ENCODE assay signal across 27 cellular contexts in the genomic region with DNA sequence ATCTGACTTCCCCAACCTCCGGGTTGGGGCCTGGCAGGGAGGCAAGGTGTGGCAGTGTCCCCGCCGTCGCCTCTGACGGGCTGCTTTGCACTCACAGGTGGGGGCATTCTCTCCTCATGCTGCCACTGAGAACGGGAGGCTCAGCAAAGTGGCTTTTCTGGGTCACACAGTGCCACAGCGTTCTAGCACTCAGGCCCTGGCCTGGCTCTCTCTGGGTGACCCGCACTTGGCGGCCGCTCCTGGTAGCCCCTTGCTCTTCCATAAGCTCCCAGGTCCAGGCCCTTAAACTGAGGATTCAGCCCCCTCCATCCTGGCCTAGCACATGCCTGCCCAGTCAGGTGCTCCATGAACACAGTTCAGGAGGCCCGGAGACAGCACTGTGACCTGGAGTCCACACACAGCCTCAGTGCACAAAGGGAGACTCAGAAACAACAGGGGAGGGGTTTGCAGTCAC. TPM values are rescaled to one million over a fixed set of nuclear protein-coding genes. Genes with fewer than 3 reads are reported as not detected.
DNase-seq lines count a peak whose midpoint lies in the region; ATAC-seq, FAIRE-seq and TF ChIP-seq lines count a peak whose summit lies in the region.
"Had no signal": no experiment of that assay in that cellular context is flagged by ENCODE, and none has a peak within 500 bp of the region (broad histone marks: within the 10 kb centered on the region; RNA-seq: fewer than 3 reads in every experiment).

No MANE protein-coding gene starts in this region.

- H3K4me1 ChIP-seq in HepG2 (ENCODE audit: insufficient read depth, low read length), result peaks cover 90% of the 10 kb centered on the region
- H3K4me1 ChIP-seq in right lobe of liver, result peaks cover 0 to 7% (median 2%) of the 10 kb centered on the region in 4 donors
- H3K4me1 ChIP-seq in endodermal cell (ENCODE audit: control insufficient read depth, insufficient read depth, low read length), result no peaks in the 10 kb centered on the region
- H3K4me1 ChIP-seq in neural progenitor cell, result peaks cover 4% of the 10 kb centered on the region
- H3K4me1 ChIP-seq in lower lobe of right lung, result no peaks in the 10 kb centered on the region

- DNase-seq in HepG2 (ENCODE audit: low spot score) (no peak), right lobe of liver (no peak), endodermal cell (peak; percentile 43), neural progenitor cell (ENCODE audit: low spot score) (no peak), mesothelial cell of epicardium (ENCODE audit: low spot score in 2 of 2, unreplicated experiment in 2 of 2) (no peak), lower lobe of right lung (no peak)
- DNase-seq: 8988T; AML-193; C1 segment of cervical spinal cord; CD8-positive, alpha-beta memory T cell; MG63; NCI-H1417; NCI-H187 treated with DMSO at 0.1 percent for 48 hours; NCI-H2107; NCI-H2227 treated with DMSO at 0.1 percent for 48 hours; NCI-H510A; NCI-H748 treated with DMSO at 0.1 percent for 48 hours; PC-9; SHP77 treated with DMSO at 0.1 percent for 48 hours had no signal

- no peak for TF ChIP-seq POLR2A in HepG2 (IDR thresholded peaks at IDR 0.05; ENCODE audit: insufficient read depth in 1 of 2, low read depth in 2 of 2, low read length in 2 of 2)
- TF ChIP-seq POLR2A in right lobe of liver (IDR thresholded peaks at IDR 0.05), result no peak

- TF ChIP-seq CTCF in HepG2 (CRISPR knock-in tag; IDR thresholded peaks at IDR 0.05) (no peak), right lobe of liver (IDR thresholded peaks at IDR 0.05) (no peak), endodermal cell (conservative IDR thresholded peaks at IDR 0.05) (no peak), neural progenitor cell (IDR thresholded peaks at IDR 0.05) (no peak), mesothelial cell of epicardium (IDR thresholded peaks at IDR 0.05; ENCODE audit: unreplicated experiment) (no peak), lower lobe of right lung (IDR thresholded peaks at IDR 0.05) (no peak)

- ATAC-seq in HepG2, result peak; percentile 21
- no peak for ATAC-seq in right lobe of liver
- no peak for ATAC-seq in HG03175 (IDR thresholded peaks at IDR 0.05; ENCODE audit: unreplicated experiment)
- ATAC-seq in lower lobe of right lung, result no peak
- ATAC-seq: GM23338, K562 had no signal

- TF ChIP-seq RAD21 in HepG2 (CRISPR knock-in tag; IDR thresholded peaks at IDR 0.05), result no peak

- H4K20me1 ChIP-seq in HepG2 (ENCODE audit: insufficient read depth, low read length), result no peaks in the 10 kb centered on the region
- no peaks in the 10 kb centered on the region for H4K20me1 ChIP-seq in neural progenitor cell (ENCODE audit: low read depth)

- in situ Hi-C loops in HepG2 (cut with HindIII; ENCODE audit: extremely low pct_ligation_motif_present, low pct_unique_long_range_greater_than_20kb), result no loop called here

- no peaks in the 10 kb centered on the region for H3F3A ChIP-seq in neural progenitor cell (ENCODE audit: low read depth)

- BruUV-seq in HepG2 (replicated peaks; lab: Mats Ljungman, UMichigan), result no TSS peak

- no peaks in the 10 kb centered on the region for H3K27me3 Mint-ChIP-seq in endodermal cell (ENCODE audit: insufficient read depth)
- H3K27me3 Mint-ChIP-seq in neural progenitor cell (ENCODE audit: insufficient read depth, low read depth), result peaks cover 3% of the 10 kb centered on the region
- H3K27me3 Mint-ChIP-seq in mesothelial cell of epicardium (ENCODE audit: low read depth), result no peaks in the 10 kb centered on the region

- H3K36me3 ChIP-seq in HepG2 (replicated peaks in 1 of 2; ENCODE audit: control insufficient read depth in 1 of 2, insufficient read depth in 2 of 2, low read length in 2 of 2), result no peaks in the 10 kb centered on the region
- no peaks in the 10 kb centered on the region for H3K36me3 ChIP-seq in right lobe of liver
- H3K36me3 ChIP-seq in endodermal cell (ENCODE audit: control insufficient read depth, insufficient read depth, low read length), result no peaks in the 10 kb centered on the region
- H3K36me3 ChIP-seq in neural progenitor cell, result no peaks in the 10 kb centered on the region
- no peaks in the 10 kb centered on the region for H3K36me3 ChIP-seq in lower lobe of right lung
- H3K36me3 ChIP-seq: MG63 had no signal

- no peak overlapping the region for H3K4me3 ChIP-seq in HepG2 (replicated peaks in 1 of 3; ENCODE audit: insufficient read depth in 1 of 3, low read depth in 2 of 3, low read length in 3 of 3)
- H3K4me3 ChIP-seq in right lobe of liver, result no peak overlapping the region
- H3K4me3 ChIP-seq in endodermal cell (ENCODE audit: low read length), result no peak overlapping the region
- H3K4me3 ChIP-seq in neural progenitor cell, result no peak overlapping the region
- H3K4me3 ChIP-seq in lower lobe of right lung, result no peak overlapping the region
- H3K4me3 ChIP-seq: GM23338, K562, MG63, PC-9, SK-N-MC had no signal

- peak overlapping the region; percentile 24 for H3K27ac ChIP-seq in HepG2 (ENCODE audit: extremely low read length, insufficient read depth, low read length)
- no peak overlapping the region for H3K27ac ChIP-seq in right lobe of liver
- no peak overlapping the region for H3K27ac ChIP-seq in endodermal cell (ENCODE audit: low read depth, low read length)
- H3K27ac ChIP-seq in neural progenitor cell, result no peak overlapping the region
- H3K27ac ChIP-seq in lower lobe of right lung, result no peak overlapping the region
- H3K27ac ChIP-seq: PC-9, RWPE1, SK-N-MC had no signal

- H3K9me3 Mint-ChIP-seq in endodermal cell (no peaks in the 10 kb centered on the region), neural progenitor cell (no peaks in the 10 kb centered on the region), mesothelial cell of epicardium (no peaks in the 10 kb centered on the region)
- H3K9me3 Mint-ChIP-seq: GM23338 had no signal

- TF ChIP-seq EP300 in HepG2 (IDR thresholded peaks at IDR 0.05; ENCODE audit: low read depth in 2 of 2, low read length in 2 of 2) (no peak), HepG2 (CRISPR knock-in tag; IDR thresholded peaks at IDR 0.05; ENCODE audit: borderline replicate concordance) (no peak)

- H3K27me3 ChIP-seq in HepG2 (ENCODE audit: control insufficient read depth in 1 of 2, insufficient read depth in 2 of 2, low read length in 2 of 2), result no peaks in the 10 kb centered on the region
- no peaks in the 10 kb centered on the region for H3K27me3 ChIP-seq in right lobe of liver
- no peaks in the 10 kb centered on the region for H3K27me3 ChIP-seq in endodermal cell (ENCODE audit: control insufficient read depth, insufficient read depth, low read length, poor library complexity, severe bottlenecking)
- no peaks in the 10 kb centered on the region for H3K27me3 ChIP-seq in neural progenitor cell
- no peaks in the 10 kb centered on the region for H3K27me3 ChIP-seq in lower lobe of right lung (ENCODE audit: low read depth)
- H3K27me3 ChIP-seq: MG63 had no signal

- H3K4me1 Mint-ChIP-seq in endodermal cell, result no peaks in the 10 kb centered on the region
- H3K4me1 Mint-ChIP-seq in neural progenitor cell, result peaks cover 3% of the 10 kb centered on the region
- H3K4me1 Mint-ChIP-seq in mesothelial cell of epicardium, result no peaks in the 10 kb centered on the region
- H3K4me1 Mint-ChIP-seq: CD8-positive, alpha-beta memory T cell; GM23338 had no signal

- CTCF ChIA-PET in HepG2 (lab: Yijun Ruan, JAX; ENCODE audit: low intra/inter-chr PET ratio, low total read pairs), result no interaction called here

- H3K4me3 Mint-ChIP-seq in endodermal cell, result no peak overlapping the region
- H3K4me3 Mint-ChIP-seq in neural progenitor cell, result no peak overlapping the region
- H3K4me3 Mint-ChIP-seq in mesothelial cell of epicardium, result no peak overlapping the region
- H3K4me3 Mint-ChIP-seq: CD8-positive, alpha-beta memory T cell; GM23338 had no signal

- intact Hi-C loops in HepG2 (cut with micrococcal nuclease; ENCODE audit: unreplicated experiment) (no loop called here), right lobe of liver (cut with DNase I) (no loop called here), lower lobe of right lung (cut with DNase I) (no loop called here)

- 66% methylated on average over 6 of the region's 11 CpGs for WGBS in HepG2 (ENCODE audit: low lambda C conversion rate)
- WGBS in right lobe of liver (ENCODE audit: insufficient coverage, low coverage, low lambda C conversion rate, missing lambda C conversion rate), result no CpG with 5 or more reads among the region's 11 CpGs
- 80 to 82% methylated on average over 11 of the region's 11 CpGs for WGBS in endodermal cell (ENCODE audit: insufficient coverage in 1 of 2, insufficient read length in 1 of 2), 2 experiments

- H3K4me2 ChIP-seq in HepG2 (ENCODE audit: low read depth, low read length), result no peak overlapping the region
- H3K4me2 ChIP-seq in neural progenitor cell, result no peak overlapping the region
- H3K4me2 ChIP-seq: GM23338, PC-9 had no signal

- no peaks in the 10 kb centered on the region for H3K36me3 Mint-ChIP-seq in endodermal cell (ENCODE audit: low read depth)
- no peaks in the 10 kb centered on the region for H3K36me3 Mint-ChIP-seq in neural progenitor cell
- H3K36me3 Mint-ChIP-seq in mesothelial cell of epicardium, result no peaks in the 10 kb centered on the region
- H3K36me3 Mint-ChIP-seq: CD8-positive, alpha-beta memory T cell had no signal

- no peak overlapping the region for H3K9ac ChIP-seq in HepG2 (ENCODE audit: insufficient read depth, low read depth, low read length)
- H3K9ac ChIP-seq in endodermal cell (ENCODE audit: extremely low read depth, low read length, poor library complexity, severe bottlenecking), result no peak overlapping the region
- H3K9ac ChIP-seq in neural progenitor cell, result no peak overlapping the region

- H2AFZ ChIP-seq in HepG2 (ENCODE audit: low read length), result no peak overlapping the region
- H2AFZ ChIP-seq in neural progenitor cell (replicated peaks), result peak overlapping the region; percentile 34
- H2AFZ ChIP-seq: GM23338, PC-9 had no signal

- no peak for FAIRE-seq in HepG2 (lab: Jason Lieb, UNC)
- FAIRE-seq: G401.6, K562 had no signal

- H3K9me3 ChIP-seq in HepG2 (ENCODE audit: low read length), result no peaks in the 10 kb centered on the region
- no peaks in the 10 kb centered on the region for H3K9me3 ChIP-seq in right lobe of liver
- no peaks in the 10 kb centered on the region for H3K9me3 ChIP-seq in endodermal cell (ENCODE audit: control insufficient read depth, low read length)
- H3K9me3 ChIP-seq in neural progenitor cell (ENCODE audit: low read depth), result no peaks in the 10 kb centered on the region
- H3K9me3 ChIP-seq in lower lobe of right lung, result no peaks in the 10 kb centered on the region
- H3K9me3 ChIP-seq: MG63 had no signal

- POLR2A ChIA-PET in HepG2 (lab: Yijun Ruan, JAX), result no interaction called here

- H3K27ac Mint-ChIP-seq in endodermal cell (no peak overlapping the region), neural progenitor cell (peak overlapping the region; percentile 48), mesothelial cell of epicardium (no peak overlapping the region)
- H3K27ac Mint-ChIP-seq: GM23338 had no signal

- H3K79me2 ChIP-seq in HepG2 (ENCODE audit: insufficient read depth, low read length) (no peaks in the 10 kb centered on the region), neural progenitor cell (ENCODE audit: low read depth) (no peaks in the 10 kb centered on the region)

RNA-seq across cellular contexts. Expression of a gene that starts 3.3 kb away (rescaled TPM):
- total RNA-seq in HepG2 (2016; rRNA removed; fragmentation: Illumina TruSeq; extraction: Trizol) (0.24 TPM in 1 of 2 replicates, not detected in the other), right lobe of liver (not detected), endodermal cell (not detected), neural progenitor cell (ENCODE audit: low replicate concordance) (not detected in 2 replicates), mesothelial cell of epicardium (not detected in 3 replicates), lower lobe of right lung (not detected)
- not detected in 2 replicates for total RNA-seq in HepG2 (2016; cell fraction: cytosol; rRNA removed; fragmentation: Illumina TruSeq; extraction: Trizol; ENCODE audit: low read depth)
- total RNA-seq in HepG2 (2016; cell fraction: insoluble cytoplasmic fraction; rRNA removed; fragmentation: Illumina TruSeq; extraction: Trizol), result 0.21 TPM in 1 of 2 replicates, not detected in the other
- total RNA-seq in HepG2 (2016; cell fraction: membrane; rRNA removed; fragmentation: Illumina TruSeq; extraction: Trizol), result not detected in 2 replicates
- not detected in 2 replicates for total RNA-seq in HepG2 (2016; cell fraction: nucleus; rRNA removed; fragmentation: Illumina TruSeq; extraction: Trizol)
- polyA plus RNA-seq in HepG2 (2011; rRNA removed), result 0.08 TPM in 1 of 2 replicates, not detected in the other
- polyA plus RNA-seq in HepG2 (2011; cell fraction: cytosol; rRNA removed), result not detected in 2 replicates
- polyA plus RNA-seq in HepG2 (2011; cell fraction: nucleus; rRNA removed), result 0.81 and 0.84 TPM in 2 replicates
- polyA plus RNA-seq in HepG2 (2012), result 0.17 TPM in 1 of 2 replicates, not detected in the other
- polyA plus RNA-seq in HepG2 (2016; cell fraction: cytosol; fragmentation: Illumina TruSeq; extraction: Trizol; ENCODE audit: low read depth), result not detected in 2 replicates
- not detected in 2 replicates for polyA plus RNA-seq in HepG2 (2016; cell fraction: insoluble cytoplasmic fraction; fragmentation: Illumina TruSeq; extraction: Trizol; ENCODE audit: low read depth)
- polyA plus RNA-seq in HepG2 (2016; cell fraction: membrane; fragmentation: Illumina TruSeq; extraction: Trizol; ENCODE audit: low read depth), result 0.21 TPM in 1 of 2 replicates, not detected in the other
- not detected in 2 replicates for polyA plus RNA-seq in HepG2 (2016; cell fraction: nucleus; fragmentation: Illumina TruSeq; extraction: Trizol; ENCODE audit: insufficient read depth, low read depth)
- polyA minus RNA-seq in HepG2 (2011; rRNA and poly(A)+ RNA removed; ENCODE audit: low replicate concordance), result not detected in 2 replicates
- not detected in 2 replicates for polyA minus RNA-seq in HepG2 (2011; cell fraction: cytosol; rRNA and poly(A)+ RNA removed)
- 0.87 and 1.4 TPM in 2 replicates for polyA minus RNA-seq in HepG2 (2011; cell fraction: nucleus; rRNA and poly(A)+ RNA removed)
- polyA plus RNA-seq in endodermal cell (2013, experiment 1 of 2), result not detected
- not detected for polyA plus RNA-seq in endodermal cell (2013, experiment 2 of 2)
- total RNA-seq: CD8-positive, alpha-beta memory T cell; Daoy; GM23338; K562; LHCN-M2; PC-9 had no signal
- polyA plus RNA-seq: CD8-positive, alpha-beta memory T cell; GM23338; K562 had no signal

RNA-seq across cellular contexts. Expression of a gene that starts 25.2 kb away (rescaled TPM):
- 2,013 and 3,266 TPM in 2 replicates for total RNA-seq in HepG2 (2016; rRNA removed; fragmentation: Illumina TruSeq; extraction: Trizol)
- 1,032 and 1,133 TPM in 2 replicates for total RNA-seq in HepG2 (2016; cell fraction: cytosol; rRNA removed; fragmentation: Illumina TruSeq; extraction: Trizol; ENCODE audit: low read depth)
- 1,778 and 3,168 TPM in 2 replicates for total RNA-seq in HepG2 (2016; cell fraction: insoluble cytoplasmic fraction; rRNA removed; fragmentation: Illumina TruSeq; extraction: Trizol)
- 2,429 and 2,540 TPM in 2 replicates for total RNA-seq in HepG2 (2016; cell fraction: membrane; rRNA removed; fragmentation: Illumina TruSeq; extraction: Trizol)
- total RNA-seq in HepG2 (2016; cell fraction: nucleus; rRNA removed; fragmentation: Illumina TruSeq; extraction: Trizol), result 3,105 and 3,600 TPM in 2 replicates
- polyA plus RNA-seq in HepG2 (2011; rRNA removed), result 11,015 and 14,177 TPM in 2 replicates
- 9,533 and 11,655 TPM in 2 replicates for polyA plus RNA-seq in HepG2 (2011; cell fraction: cytosol; rRNA removed)
- 2,313 and 3,208 TPM in 2 replicates for polyA plus RNA-seq in HepG2 (2011; cell fraction: nucleus; rRNA removed)
- 7,481 and 10,843 TPM in 2 replicates for polyA plus RNA-seq in HepG2 (2012)
- 4,767 and 4,962 TPM in 2 replicates for polyA plus RNA-seq in HepG2 (2016; cell fraction: cytosol; fragmentation: Illumina TruSeq; extraction: Trizol; ENCODE audit: low read depth)
- polyA plus RNA-seq in HepG2 (2016; cell fraction: insoluble cytoplasmic fraction; fragmentation: Illumina TruSeq; extraction: Trizol; ENCODE audit: low read depth), result 4,118 and 4,730 TPM in 2 replicates
- polyA plus RNA-seq in HepG2 (2016; cell fraction: membrane; fragmentation: Illumina TruSeq; extraction: Trizol; ENCODE audit: low read depth), result 6,083 and 6,679 TPM in 2 replicates
- 8,870 and 9,648 TPM in 2 replicates for polyA plus RNA-seq in HepG2 (2016; cell fraction: nucleus; fragmentation: Illumina TruSeq; extraction: Trizol; ENCODE audit: insufficient read depth, low read depth)
- 7.6 and 11,192 TPM in 2 replicates for polyA minus RNA-seq in HepG2 (2011; rRNA and poly(A)+ RNA removed; ENCODE audit: low replicate concordance)
- 3,443 and 4,995 TPM in 2 replicates for polyA minus RNA-seq in HepG2 (2011; cell fraction: cytosol; rRNA and poly(A)+ RNA removed)
- polyA minus RNA-seq in HepG2 (2011; cell fraction: nucleus; rRNA and poly(A)+ RNA removed), result 1,177 and 2,207 TPM in 2 replicates
- total RNA-seq in right lobe of liver, result over 10,000 TPM; 18,575 to 39,670 (median 31,917) TPM
- 1 to 10 TPM in 1 of 2 donors, not detected in 1; 1.2 TPM for total RNA-seq in endodermal cell
- polyA plus RNA-seq in endodermal cell (2013, experiment 1 of 2), result 1.2 TPM
- polyA plus RNA-seq in endodermal cell (2013, experiment 2 of 2), result 0.91 TPM
- total RNA-seq in neural progenitor cell (ENCODE audit: low replicate concordance), result 0.13 and 0.43 TPM in 2 replicates
- total RNA-seq in mesothelial cell of epicardium, result 0.58 to 1.7 TPM (median 1.2 TPM) in 3 replicates
- total RNA-seq in lower lobe of right lung, result 994 TPM
- total RNA-seq: GM23338, LHCN-M2, PC-9 had no signal
- polyA plus RNA-seq: CD8-positive, alpha-beta memory T cell; GM23338; K562 had no signal

RNA-seq across cellular contexts. Expression of a gene that starts 40.1 kb away (rescaled TPM):
- total RNA-seq in HepG2 (2016; rRNA removed; fragmentation: Illumina TruSeq; extraction: Trizol) (144 and 260 TPM in 2 replicates), right lobe of liver (100 to 1,000 TPM; 185 to 407 (median 236) TPM), endodermal cell (not detected), neural progenitor cell (ENCODE audit: low replicate concordance) (not detected in 2 replicates), mesothelial cell of epicardium (not detected in 3 replicates), lower lobe of right lung (1.1 TPM)
- total RNA-seq in HepG2 (2016; cell fraction: cytosol; rRNA removed; fragmentation: Illumina TruSeq; extraction: Trizol; ENCODE audit: low read depth), result 46.5 and 59.8 TPM in 2 replicates
- total RNA-seq in HepG2 (2016; cell fraction: insoluble cytoplasmic fraction; rRNA removed; fragmentation: Illumina TruSeq; extraction: Trizol), result 147 and 255 TPM in 2 replicates
- 72.4 and 91.0 TPM in 2 replicates for total RNA-seq in HepG2 (2016; cell fraction: membrane; rRNA removed; fragmentation: Illumina TruSeq; extraction: Trizol)
- total RNA-seq in HepG2 (2016; cell fraction: nucleus; rRNA removed; fragmentation: Illumina TruSeq; extraction: Trizol), result 209 and 232 TPM in 2 replicates
- 333 and 391 TPM in 2 replicates for polyA plus RNA-seq in HepG2 (2011; rRNA removed)
- 334 and 367 TPM in 2 replicates for polyA plus RNA-seq in HepG2 (2011; cell fraction: cytosol; rRNA removed)
- 148 and 149 TPM in 2 replicates for polyA plus RNA-seq in HepG2 (2011; cell fraction: nucleus; rRNA removed)
- polyA plus RNA-seq in HepG2 (2012), result 165 and 183 TPM in 2 replicates
- 50.8 and 68.1 TPM in 2 replicates for polyA plus RNA-seq in HepG2 (2016; cell fraction: cytosol; fragmentation: Illumina TruSeq; extraction: Trizol; ENCODE audit: low read depth)
- 148 and 161 TPM in 2 replicates for polyA plus RNA-seq in HepG2 (2016; cell fraction: insoluble cytoplasmic fraction; fragmentation: Illumina TruSeq; extraction: Trizol; ENCODE audit: low read depth)
- polyA plus RNA-seq in HepG2 (2016; cell fraction: membrane; fragmentation: Illumina TruSeq; extraction: Trizol; ENCODE audit: low read depth), result 59.5 and 79.3 TPM in 2 replicates
- polyA plus RNA-seq in HepG2 (2016; cell fraction: nucleus; fragmentation: Illumina TruSeq; extraction: Trizol; ENCODE audit: insufficient read depth, low read depth), result 298 and 309 TPM in 2 replicates
- 295 TPM in 1 of 2 replicates, not detected in the other for polyA minus RNA-seq in HepG2 (2011; rRNA and poly(A)+ RNA removed; ENCODE audit: low replicate concordance)
- 62.1 and 78.1 TPM in 2 replicates for polyA minus RNA-seq in HepG2 (2011; cell fraction: cytosol; rRNA and poly(A)+ RNA removed)
- 54.3 and 66.5 TPM in 2 replicates for polyA minus RNA-seq in HepG2 (2011; cell fraction: nucleus; rRNA and poly(A)+ RNA removed)
- polyA plus RNA-seq in endodermal cell (2013, experiment 1 of 2), result not detected
- not detected for polyA plus RNA-seq in endodermal cell (2013, experiment 2 of 2)
- total RNA-seq: CD8-positive, alpha-beta memory T cell; GM23338; K562; LHCN-M2; PC-9 had no signal
- polyA plus RNA-seq: CD8-positive, alpha-beta memory T cell; GM23338; K562 had no signal

Comparison
In these comparisons a context has a peak if more than half of its experiments do, and no peak if none do; other contexts are left out.
1. RNA of a gene that starts 25.2 kb away (total RNA-seq): 18,575 to 39,670 TPM in right lobe of liver, 1,032 to 3,600 TPM in HepG2 and 994 TPM in lower lobe of right lung (single experiment); 1.2 TPM in endodermal cell, 0.58 to 1.7 TPM in mesothelial cell of epicardium and 0.13 to 0.43 TPM in neural progenitor cell; every median in the first group is over 100 times any median in the second.
2. RNA of a gene that starts 40.1 kb away (total RNA-seq): 46.5 to 260 TPM in HepG2 and 185 to 407 TPM in right lobe of liver; 1.1 TPM in lower lobe of right lung (single experiment), not detected in endodermal cell, not detected in neural progenitor cell and not detected in mesothelial cell of epicardium; every median in the first group is over 10 times any median in the second.